In genomic region chr1:149860271-149860670, GRCh38 we compare ENCODE assay signal across 7 cellular contexts. TPM values are rescaled to one million over a fixed set of nuclear protein-coding genes. Genes with fewer than 3 reads are reported as not detected.
A peak's percentile ranks its signal among the peaks of the same experiment; 100 is the strongest.
DNase-seq lines count a peak whose midpoint lies in the region; ATAC-seq and TF ChIP-seq lines count a peak whose summit lies in the region.
"Not testable (repeated sequence)": the region's sequence is repeated elsewhere in the genome, so short reads cannot be mapped to it uniquely, and the experiment has no call there.

No MANE protein-coding gene starts in this region.

- not testable (repeated sequence) for TF ChIP-seq POLR2A in body of pancreas (IDR thresholded peaks at IDR 0.05)

- H3K27ac ChIP-seq in body of pancreas: not testable (repeated sequence)

- peak; percentile 2 for ATAC-seq in GM19025 (IDR thresholded peaks at IDR 0.05; ENCODE audit: low read depth, unreplicated experiment)
- peak; percentile 2 for ATAC-seq in GM21447 (IDR thresholded peaks at IDR 0.05; ENCODE audit: unreplicated experiment)
- peak; percentile 3 for ATAC-seq in HG02798 (IDR thresholded peaks at IDR 0.05; ENCODE audit: poor library complexity, unreplicated experiment)
- ATAC-seq in HG03175 (IDR thresholded peaks at IDR 0.05; ENCODE audit: unreplicated experiment): peak; percentile 15
- peak; percentile 0 for ATAC-seq in activated B cell treated with CpG ODN at 0.5 μM for 24 hours (ENCODE audit: low read depth)
- ATAC-seq in body of pancreas: peak; percentile 2
- ATAC-seq in mucosa of descending colon: peak; percentile 6

- not testable (repeated sequence) for H3K4me3 ChIP-seq in body of pancreas, mucosa of descending colon

- not testable (repeated sequence) for H3K36me3 ChIP-seq in body of pancreas (replicated peaks in 1 of 2; ENCODE audit: insufficient read depth in 1 of 2, low read depth in 2 of 2); mucosa of descending colon (ENCODE audit: low read depth)

- not testable (repeated sequence) for H3K9me3 ChIP-seq in body of pancreas, mucosa of descending colon

- H3K4me1 Mint-ChIP-seq in activated B cell treated with CpG ODN at 0.5 μM for 24 hours: not testable (repeated sequence)

- not testable (repeated sequence) for H3K4me3 Mint-ChIP-seq in activated B cell treated with CpG ODN at 0.5 μM for 24 hours

- CTCF ChIA-PET in activated B cell treated with CpG ODN at 0.5 μM for 24 hours (lab: Charles Lee): not testable (repeated sequence)

- H3K27me3 Mint-ChIP-seq in activated B cell treated with CpG ODN at 0.5 μM for 24 hours: not testable (repeated sequence)

- H3K36me3 Mint-ChIP-seq in activated B cell treated with CpG ODN at 0.5 μM for 24 hours (ENCODE audit: low read depth): not testable (repeated sequence)

- intact Hi-C loops in activated B cell treated with CpG ODN at 0.5 μM for 24 hours (cut with micrococcal nuclease); body of pancreas (cut with DNase I); mucosa of descending colon (cut with DNase I, micrococcal nuclease): not testable (repeated sequence)

- not testable (repeated sequence) for TF ChIP-seq CTCF in activated B cell treated with CpG ODN at 0.5 μM for 24 hours (IDR thresholded peaks at IDR 0.05); body of pancreas (IDR thresholded peaks at IDR 0.05); mucosa of descending colon (IDR thresholded peaks at IDR 0.05)

- POLR2A ChIA-PET in activated B cell treated with CpG ODN at 0.5 μM for 24 hours (lab: Charles Lee): not testable (repeated sequence)

- no CpG with 5 or more reads among the region's 15 CpGs for WGBS in body of pancreas, 2 donors

- not testable (repeated sequence) for H3K4me1 ChIP-seq in body of pancreas; mucosa of descending colon (ENCODE audit: low read depth)

- not testable (repeated sequence) for H3K27ac Mint-ChIP-seq in activated B cell treated with CpG ODN at 0.5 μM for 24 hours

- DNase-seq in activated B cell treated with CpG ODN at 0.5 μM for 24 hours, body of pancreas, mucosa of descending colon: not testable (repeated sequence)

- H3K9me3 Mint-ChIP-seq in activated B cell treated with CpG ODN at 0.5 μM for 24 hours: not testable (repeated sequence)

- H3K27me3 ChIP-seq in body of pancreas: not testable (repeated sequence)

RNA-seq across cellular contexts. Expression of gene BOLA1, which starts 39.1 kb away (rescaled TPM):
- total RNA-seq in activated B cell treated with CpG ODN at 0.5 μM for 24 hours: 10.2 and 11.6 TPM in 2 replicates
- total RNA-seq in body of pancreas: 10 to 100 TPM in 1 of 2 donors, 1 to 10 TPM in 1; 9.6 to 35.5 TPM
- total RNA-seq in mucosa of descending colon: 10 to 100 TPM; 10.7 to 18.1 (median 13.2) TPM

RNA-seq across cellular contexts. Expression of gene SV2A, which starts 57.4 kb away (rescaled TPM):
- total RNA-seq in activated B cell treated with CpG ODN at 0.5 μM for 24 hours (0.07 and 0.12 TPM in 2 replicates), body of pancreas (1 to 10 TPM in 1 of 2 donors, under 1 TPM in 1; 0.33 to 2.1 TPM), mucosa of descending colon (1 to 10 TPM in 2 of 3 donors, under 1 TPM in 1; 0.69 to 7.6 (median 1.7) TPM)
